Comparison of ENCODE assay signal across 13 cellular contexts in the genomic region with DNA sequence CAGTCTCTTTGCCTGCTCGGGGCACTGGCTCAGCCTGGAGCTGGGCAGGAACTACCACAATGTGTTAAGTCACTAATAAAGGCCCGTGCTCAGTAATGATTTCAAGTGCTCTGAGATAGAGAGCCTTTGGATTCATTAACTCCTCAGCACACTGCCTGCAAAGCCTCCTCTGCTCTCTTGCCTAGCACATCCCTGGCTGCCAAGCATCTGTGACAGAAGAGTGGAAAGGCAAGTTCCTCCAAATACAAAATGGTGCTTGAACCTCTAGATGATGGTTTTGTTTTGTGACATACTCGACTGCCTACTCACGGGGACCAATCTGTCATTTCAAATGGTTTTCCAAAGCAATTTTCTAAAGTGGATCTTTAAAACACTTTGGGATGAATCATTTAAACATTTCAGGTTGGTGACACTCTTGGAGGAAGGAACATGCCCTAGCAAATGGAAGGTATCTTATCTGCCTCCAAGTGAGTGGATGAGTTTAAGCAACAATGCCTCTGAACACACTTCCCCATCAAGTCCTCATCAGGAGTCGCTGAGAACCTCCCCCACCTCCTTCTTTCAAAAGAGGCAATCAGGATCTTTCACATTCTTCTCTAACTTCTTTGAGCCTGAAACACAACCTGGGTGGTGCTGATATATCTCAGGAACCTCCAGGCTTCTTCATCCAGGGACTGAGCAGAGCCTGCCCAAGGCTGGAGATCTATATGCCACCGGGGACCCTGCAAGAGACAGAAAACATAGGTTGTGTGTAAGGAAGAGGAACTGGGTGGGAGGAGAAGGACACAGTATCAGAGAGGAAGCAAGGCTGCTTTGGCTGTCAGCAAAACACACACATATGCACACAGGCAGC. TPM values are rescaled to one million over a fixed set of nuclear protein-coding genes. Genes with fewer than 3 reads are reported as not detected.
DNase-seq lines count a peak whose midpoint lies in the region; ATAC-seq, FAIRE-seq and TF ChIP-seq lines count a peak whose summit lies in the region.
"Had no signal": no experiment of that assay in that cellular context is flagged by ENCODE, and none has a peak within 500 bp of the region (broad histone marks: within the 10 kb centered on the region; RNA-seq: fewer than 3 reads in every experiment).

No MANE protein-coding gene starts in this region.

- no peaks in the 10 kb centered on the region for H3K9me3 ChIP-seq in SK-N-MC (ENCODE audit: low read depth, low read length)
- no peaks in the 10 kb centered on the region for H3K9me3 ChIP-seq in left lung
- no peaks in the 10 kb centered on the region for H3K9me3 ChIP-seq in stomach

- H3K27me3 ChIP-seq in left lung, result no peaks in the 10 kb centered on the region
- H3K27me3 ChIP-seq in stomach, result no peaks in the 10 kb centered on the region

- no peaks in the 10 kb centered on the region for H3K36me3 Mint-ChIP-seq in activated T-helper 2 cell treated with anti-CD3 and anti-CD28 coated beads, Interferon-gamma antibody, Interleukin-2, Interleukin-4, amounts not matched to agents 10 μg/mL and 5 μg/mL and 100 μg/mL, durations not matched to agents 14 hours and 24 hours and 36 hours (ENCODE audit: low read depth)

- intact Hi-C loops in left lung (cut with DNase I), result no loop called here
- intact Hi-C loops in stomach (cut with DNase I; ENCODE audit: low total_unique reads), result no loop called here
- intact Hi-C loops in activated T-helper 2 cell treated with anti-CD3 and anti-CD28 coated beads, Interferon-gamma antibody, Interleukin-2, Interleukin-4, amounts not matched to agents 10 μg/mL and 5 μg/mL and 100 μg/mL, durations not matched to agents 14 hours and 24 hours and 36 hours (cut with micrococcal nuclease), result no loop called here

- H3K27ac ChIP-seq in SK-N-MC, result peak overlapping the region; percentile 60
- H3K27ac ChIP-seq in left lung, result no peak overlapping the region
- peak overlapping the region in 3 of 5 donors; percentile 6 to 74 (median 68) for H3K27ac ChIP-seq in stomach

- no peak overlapping the region for H3K27ac Mint-ChIP-seq in activated T-helper 2 cell treated with anti-CD3 and anti-CD28 coated beads, Interferon-gamma antibody, Interleukin-2, Interleukin-4, amounts not matched to agents 10 μg/mL and 5 μg/mL and 100 μg/mL, durations not matched to agents 14 hours and 24 hours and 36 hours
- H3K27ac Mint-ChIP-seq: T-helper 17 cell had no signal

- ATAC-seq in left lung (peak; percentile 12), HG03139 (IDR thresholded peaks at IDR 0.05; ENCODE audit: unreplicated experiment) (no peak)
- ATAC-seq: T-helper 17 cell had no signal

- H3K36me3 ChIP-seq in SK-N-MC (ENCODE audit: insufficient read depth, low read length) (no peaks in the 10 kb centered on the region), left lung (no peaks in the 10 kb centered on the region), stomach (no peaks in the 10 kb centered on the region)

- no peaks in the 10 kb centered on the region for H3K27me3 Mint-ChIP-seq in activated T-helper 2 cell treated with anti-CD3 and anti-CD28 coated beads, Interferon-gamma antibody, Interleukin-2, Interleukin-4, amounts not matched to agents 10 μg/mL and 5 μg/mL and 100 μg/mL, durations not matched to agents 14 hours and 24 hours and 36 hours (ENCODE audit: low read depth)

- WGBS in stomach, 5 donors, result 60 to 77% (median 71%) methylated on average over 6 of the region's 6 CpGs

- TF ChIP-seq CTCF in left lung (IDR thresholded peaks at IDR 0.05), result no peak
- no peak for TF ChIP-seq CTCF in stomach (IDR thresholded peaks at IDR 0.05)

- no peak for FAIRE-seq in GM19239 (lab: Jason Lieb, UNC)
- FAIRE-seq: GM12892 had no signal

- H3K4me1 ChIP-seq in left lung (peaks cover 6% of the 10 kb centered on the region in 2 donors), stomach (peaks cover 29 to 61% (median 46%) of the 10 kb centered on the region in 4 donors)

- H3K4me1 Mint-ChIP-seq in activated T-helper 2 cell treated with anti-CD3 and anti-CD28 coated beads, Interferon-gamma antibody, Interleukin-2, Interleukin-4, amounts not matched to agents 10 μg/mL and 5 μg/mL and 100 μg/mL, durations not matched to agents 14 hours and 24 hours and 36 hours (ENCODE audit: low read depth), result no peaks in the 10 kb centered on the region
- H3K4me1 Mint-ChIP-seq: T-helper 17 cell had no signal

- no peaks in the 10 kb centered on the region for H3K9me3 Mint-ChIP-seq in activated T-helper 2 cell treated with anti-CD3 and anti-CD28 coated beads, Interferon-gamma antibody, Interleukin-2, Interleukin-4, amounts not matched to agents 10 μg/mL and 5 μg/mL and 100 μg/mL, durations not matched to agents 14 hours and 24 hours and 36 hours

- no peak for TF ChIP-seq EP300 in stomach (IDR thresholded peaks at IDR 0.05)

- TF ChIP-seq POLR2A in stomach (IDR thresholded peaks at IDR 0.05), result no peak

- DNase-seq in KG1 (lab: John Stamatoyannopoulos, UW) (peak; percentile 47), SK-N-MC (ENCODE audit: low read depth, low spot score) (no peak), left lung (no peak), stomach (no peak), NCI-H1930 (lab: John Stamatoyannopoulos, UW) (no peak), GM19239 (ENCODE audit: insufficient read length, low spot score) (no peak)
- no peak for DNase-seq in activated T-helper 2 cell treated with anti-CD3 and anti-CD28 coated beads, Interferon-gamma antibody, Interleukin-2, Interleukin-4, amounts not matched to agents 10 μg/mL and 5 μg/mL and 100 μg/mL, durations not matched to agents 14 hours and 24 hours and 36 hours (ENCODE audit: low spot score)
- DNase-seq: activated CD4-positive, alpha-beta T cell treated with anti-CD3 and anti-CD28 coated beads, Interleukin-2, amount 50 U/mL, for 48 hours; midbrain; NCI-H2107; T-helper 17 cell had no signal

- peak overlapping the region; percentile 10 for H3K9ac ChIP-seq in SK-N-MC (ENCODE audit: insufficient read length)

- no peak overlapping the region for H3K4me3 ChIP-seq in SK-N-MC
- H3K4me3 ChIP-seq in left lung, result no peak overlapping the region
- no peak overlapping the region for H3K4me3 ChIP-seq in stomach

- H3K4me3 Mint-ChIP-seq in activated T-helper 2 cell treated with anti-CD3 and anti-CD28 coated beads, Interferon-gamma antibody, Interleukin-2, Interleukin-4, amounts not matched to agents 10 μg/mL and 5 μg/mL and 100 μg/mL, durations not matched to agents 14 hours and 24 hours and 36 hours (ENCODE audit: low read depth), result no peak overlapping the region
- H3K4me3 Mint-ChIP-seq: T-helper 17 cell had no signal

RNA-seq across cellular contexts. Expression of gene METTL24, which starts 35.8 kb away (rescaled TPM):
- total RNA-seq in left lung, result 1 to 10 TPM; 3.3 to 3.6 TPM
- 10 to 100 TPM in 2 of 5 donors, 1 to 10 TPM in 2, not detected in 1; 2.8 to 25.8 (median 9.5) TPM for total RNA-seq in stomach
- 1 to 10 TPM in 1 of 3 donors, under 1 TPM in 2; 0.55 to 1.7 (median 0.87) TPM for polyA plus RNA-seq in stomach
- not detected in 2 replicates for total RNA-seq in activated T-helper 2 cell treated with anti-CD3 and anti-CD28 coated beads, Interferon-gamma antibody, Interleukin-2, Interleukin-4, amounts not matched to agents 10 μg/mL and 5 μg/mL and 100 μg/mL, durations not matched to agents 14 hours and 24 hours and 36 hours
- total RNA-seq: T-helper 17 cell had no signal

Comparison
In these comparisons a context has a peak if more than half of its experiments do, and no peak if none do; other contexts are left out.
1. H3K27ac ChIP-seq: peak in SK-N-MC (single experiment) and stomach (3 of 5); none in left lung (0 of 2).